ENCODE assay signal across 8 cellular contexts in genomic region chr2:168455692-168456525, GRCh38. TPM values are rescaled to one million over a fixed set of nuclear protein-coding genes. Genes with fewer than 3 reads are reported as not detected.
DNase-seq lines count a peak whose midpoint lies in the region; ATAC-seq, FAIRE-seq and TF ChIP-seq lines count a peak whose summit lies in the region.

Gene CERS6, plus strand, starts transcription at chr2:168456272. Its CDS starts 177 bp downstream, at chr2:168456449.

- peak within 1 kb of the TSS; percentile 77 for H3K4me3 ChIP-seq in PC-3 (ENCODE audit: low read length)

- CTCF ChIA-PET in PC-3 (lab: Charles Lee), result no interaction called here

- H3K4me1 ChIP-seq in PC-3 (ENCODE audit: insufficient read depth, low read length), result peaks cover 18% of the 10 kb centered on the region

- H3K9ac ChIP-seq in PC-3 (ENCODE audit: low read length), result peak within 1 kb of the TSS; percentile 73

- DNase-seq in D721Med (ENCODE audit: insufficient read length, low spot score) (peak; percentile 80), HT1080 (ENCODE audit: low read depth) (peak; percentile 87), PC-3 (peak; percentile 93), activated T-helper 1 cell treated with Interleukin-2 at 50 U/mL for 16 hours (ENCODE audit: low read depth) (peak; percentile 45), fibroblast of gingiva (ENCODE audit: low read depth) (peak; percentile 97), naive B cell (peak; percentile 88)
- DNase-seq in stimulated activated CD8-positive, alpha-beta memory T cell treated with anti-CD3 and anti-CD28 coated beads, Interleukin-7, amount 100 ng/mL, for 48 hours (ENCODE audit: extremely low read depth in 1 of 2, low read depth in 1 of 2), result peak; percentile 81 to 86

- H3K27ac ChIP-seq in PC-3 (ENCODE audit: low read length), result peak within 1 kb of the TSS; percentile 12; the same call in 1 of the 2 replicates

- H3K27ac Mint-ChIP-seq in naive B cell, result peak within 1 kb of the TSS; percentile 2 to 81 (median 34)

- peak within 1 kb of the TSS in 1 of 8 donors; percentile 92 for H3K4me3 Mint-ChIP-seq in naive B cell

- H3K9me3 ChIP-seq in PC-3 (ENCODE audit: low read length), result no peaks in the 10 kb centered on the region

- H3K4me2 ChIP-seq in PC-3 (ENCODE audit: low read length), result peak within 1 kb of the TSS; percentile 97

- H3K27me3 Mint-ChIP-seq in naive B cell, result no peaks in the 10 kb centered on the region

- peaks cover 20 to 36% (median 21%) of the 10 kb centered on the region in 3 donors for H3K4me1 Mint-ChIP-seq in naive B cell

- no TSS peak for BruUV-seq in PC-3 (replicated peaks; lab: Mats Ljungman, UMichigan)

- ATAC-seq in GM21381 (IDR thresholded peaks at IDR 0.05; ENCODE audit: unreplicated experiment) (peak; percentile 93), PC-3 (peak; percentile 93), naive B cell (ENCODE audit: low read depth in 2 of 2) (peak; percentile 89 to 91)

- intact Hi-C loops in PC-3 (cut with micrococcal nuclease), result loop anchor here (2.0 to 5.0 kb wide), 3 partner anchors 71 to 126 kb away; no protein-coding TSS in a partner anchor

- peak within 1 kb of the TSS; percentile 76 for H2AFZ ChIP-seq in PC-3 (ENCODE audit: low read length)

- POLR2A ChIA-PET in PC-3 (lab: Charles Lee; ENCODE audit: unreplicated experiment), result no interaction called here

- H3K27me3 ChIP-seq in PC-3 (ENCODE audit: low read length), result no peaks in the 10 kb centered on the region

- no peak for FAIRE-seq in D721Med (lab: Jason Lieb, UNC)

- H4K20me1 ChIP-seq in PC-3 (ENCODE audit: low read length), result peaks cover 15% of the 10 kb centered on the region; the same call in 1 of the 2 replicates

- no peak for TF ChIP-seq CTCF in D721Med (IDR thresholded peaks at IDR 0.05; ENCODE audit: insufficient read depth, missing control alignments)
- TF ChIP-seq CTCF in PC-3 (conservative IDR thresholded peaks at IDR 0.05; ENCODE audit: low read depth, low read length), result no peak

- H3K36me3 Mint-ChIP-seq in naive B cell, result no peaks in the 10 kb centered on the region

- peaks cover 46% of the 10 kb centered on the region for H3K79me2 ChIP-seq in PC-3 (ENCODE audit: low read length)

- no peaks in the 10 kb centered on the region for H3F3A ChIP-seq in PC-3 (ENCODE audit: low read length, unreplicated experiment)

- no peaks in the 10 kb centered on the region for H3K36me3 ChIP-seq in PC-3 (ENCODE audit: low read depth, low read length)

- H3K9me2 ChIP-seq in PC-3 (replicated peaks; ENCODE audit: low read length), result no peaks in the 10 kb centered on the region

- H3K9me3 Mint-ChIP-seq in naive B cell, result no peaks in the 10 kb centered on the region

RNA-seq across cellular contexts. Expression of gene CERS6, which starts in this region (rescaled TPM):
- 20.6 and 24.3 TPM in 2 replicates for total RNA-seq in HT1080 (2014; rRNA removed; shearing (Covaris generic))
- 15.3 and 19.2 TPM in 2 replicates for polyA plus RNA-seq in HT1080 (2015; cell fraction: cytosol; rRNA removed)
- 13.4 and 13.7 TPM in 2 replicates for polyA plus RNA-seq in HT1080 (2015; cell fraction: nucleus; rRNA removed)
- 24.2 and 25.9 TPM in 2 replicates for total RNA-seq in PC-3 (2014; rRNA removed)
- 10 to 100 TPM in 2 of 6 donors, 1 to 10 TPM in 4; 5.8 to 11.9 (median 9.1) TPM for polyA plus RNA-seq in naive B cell (ENCODE audit: low read depth in 6 of 6)

Comparison
In these comparisons a context has a peak if more than half of its experiments do, and no peak if none do; other contexts are left out.
1. Peak in every context shown above with its lines: DNase-seq, ATAC-seq, H3K4me3 ChIP-seq and H3K27ac ChIP-seq.
2. DNase-seq: peak in every context shown above with its lines; median percentile 97 in fibroblast of gingiva; 93 in PC-3; 88 in naive B cell; 87 in HT1080; 84 in stimulated activated CD8-positive, alpha-beta memory T cell treated with anti-CD3 and anti-CD28 coated beads, Interleukin-7, amount 100 ng/mL, for 48 hours; 80 in D721Med; 45 in activated T-helper 1 cell treated with Interleukin-2 at 50 U/mL for 16 hours.